In genomic region chr9:95816716-95817115, GRCh38 we compare ENCODE assay signal across 25 cellular contexts. TPM values are rescaled to one million over a fixed set of nuclear protein-coding genes. Genes with fewer than 3 reads are reported as not detected.
DNase-seq lines count a peak whose midpoint lies in the region; FAIRE-seq and TF ChIP-seq lines count a peak whose summit lies in the region.
"Had no signal": no experiment of that assay in that cellular context is flagged by ENCODE, and none has a peak within 500 bp of the region (broad histone marks: within the 10 kb centered on the region; RNA-seq: fewer than 3 reads in every experiment).

No MANE protein-coding gene starts in this region.

- intact Hi-C loops in activated CD4-positive, alpha-beta memory T cell treated with anti-CD3 and anti-CD28 coated beads for 36 hours (cut with micrococcal nuclease): no loop called here

- no peak overlapping the region for H3K4me3 Mint-ChIP-seq in activated CD4-positive, alpha-beta memory T cell treated with anti-CD3 and anti-CD28 coated beads for 36 hours
- H3K4me3 Mint-ChIP-seq: activated CD8-positive, alpha-beta T cell treated with anti-CD3 and anti-CD28 coated beads for 36 hours; stimulated activated naive CD8-positive, alpha-beta T cell treated with anti-CD3 and anti-CD28 coated beads, Interleukin-15, amount 100 ng/mL, for 72 hours; T-helper 1 cell treated with Interleukin-12 subunit alpha and Interleukin-12 subunit beta and Interleukin-4 antibody, amounts not matched to agents 30 μg/mL and 1 μg/mL, for 36 hours had no signal

- H3K4me1 Mint-ChIP-seq in activated CD4-positive, alpha-beta memory T cell treated with anti-CD3 and anti-CD28 coated beads for 36 hours (ENCODE audit: low read depth): peaks cover 1% of the 10 kb centered on the region

- no peak for FAIRE-seq in bronchial epithelial cell (lab: Jason Lieb, UNC)
- FAIRE-seq: small intestine had no signal

- no peaks in the 10 kb centered on the region for H3K27me3 Mint-ChIP-seq in activated CD4-positive, alpha-beta memory T cell treated with anti-CD3 and anti-CD28 coated beads for 36 hours

- 71 to 74% methylated on average over 5 of the region's 5 CpGs for WGBS in GM23248 (ENCODE audit: low coverage in 1 of 2, low lambda C conversion rate in 2 of 2, missing lambda C conversion rate in 2 of 2), 2 experiments

- DNase-seq in GM23248 (peak; percentile 20), RKO (ENCODE audit: low spot score) (peak; percentile 13), bronchial epithelial cell (ENCODE audit: low read depth) (peak; percentile 14), renal cortical epithelial cell (ENCODE audit: low read depth) (peak; percentile 77), GM03348 (ENCODE audit: low spot score) (no peak), inferior parietal cortex (ENCODE audit: extremely low spot score) (no peak)
- no peak for DNase-seq in activated CD4-positive, alpha-beta memory T cell treated with anti-CD3 and anti-CD28 coated beads for 36 hours
- DNase-seq: activated CD4-positive, CD25-positive, alpha-beta regulatory T cell treated with anti-CD3 and anti-CD28 coated beads, Interleukin-2, amount 50 U/mL, for 72 hours; activated CD8-positive, alpha-beta T cell treated with anti-CD3 and anti-CD28 coated beads for 36 hours; DMS79; GOT3; head of caudate nucleus; NCI-H1092 treated with DMSO at 0.1 percent for 48 hours; NCI-H187 treated with DMSO at 0.1 percent for 48 hours; NCI-H526 treated with DMSO at 0.1 percent for 48 hours; retina; RPMI8226; small intestine; stimulated activated naive CD8-positive, alpha-beta T cell treated with anti-CD3 and anti-CD28 coated beads, Interleukin-15, amount 100 ng/mL, for 72 hours had no signal

- in situ Hi-C loops in GM23248 (cut with MboI): no loop called here

- H3K36me3 ChIP-seq in GM23248 (ENCODE audit: low read depth) (no peaks in the 10 kb centered on the region), bronchial epithelial cell (ENCODE audit: control insufficient read depth, insufficient read depth, low read length) (no peaks in the 10 kb centered on the region)
- H3K36me3 ChIP-seq: ovary had no signal

- H3K27me3 ChIP-seq in GM23248 (replicated peaks; ENCODE audit: insufficient read depth) (no peaks in the 10 kb centered on the region), bronchial epithelial cell (ENCODE audit: control insufficient read depth, insufficient read depth, low read length) (no peaks in the 10 kb centered on the region)
- H3K27me3 ChIP-seq: ascending aorta; BLaER1 treated with 17β-estradiol and CSF1 and Interleukin-3, amounts not matched to agents 10 nM and 100 nM; ovary had no signal

- CTCF ChIA-PET in activated CD4-positive, alpha-beta memory T cell treated with anti-CD3 and anti-CD28 coated beads for 36 hours (lab: Charles Lee): interaction anchor here (0.6 kb wide), 1 partner anchor 89 kb away, joined by 3 read pairs; no protein-coding TSS in a partner anchor

- peaks cover 3% of the 10 kb centered on the region for H3K36me3 Mint-ChIP-seq in activated CD4-positive, alpha-beta memory T cell treated with anti-CD3 and anti-CD28 coated beads for 36 hours
- H3K36me3 Mint-ChIP-seq: activated naive CD4-positive, alpha-beta T cell treated with anti-CD3 and anti-CD28 coated beads, Interleukin-2, amount 50 U/mL, for 72 hours had no signal

- H3K4me2 ChIP-seq in GM23248 (ENCODE audit: unreplicated experiment): no peak overlapping the region
- H3K4me2 ChIP-seq: BLaER1 treated with 17β-estradiol and CSF1 and Interleukin-3, amounts not matched to agents 10 nM and 100 nM had no signal

- H3K4me3 ChIP-seq in GM23248: no peak overlapping the region
- H3K4me3 ChIP-seq in bronchial epithelial cell (ENCODE audit: low read depth, low read length): no peak overlapping the region
- H3K4me3 ChIP-seq: ascending aorta; BLaER1 treated with 17β-estradiol and CSF1 and Interleukin-3, amounts not matched to agents 10 nM and 100 nM; ovary had no signal

- H3K9ac ChIP-seq in GM23248: no peak overlapping the region
- H3K9ac ChIP-seq: BLaER1 treated with 17β-estradiol and CSF1 and Interleukin-3, amounts not matched to agents 10 nM and 100 nM had no signal

- H3K4me1 ChIP-seq in GM23248 (ENCODE audit: insufficient read depth): 0 out of 2 replicates have a peak, but pooled peaks cover 4% of the 10 kb centered on the region
- H3K4me1 ChIP-seq: ascending aorta had no signal

- H3K27ac Mint-ChIP-seq in activated CD4-positive, alpha-beta memory T cell treated with anti-CD3 and anti-CD28 coated beads for 36 hours: no peak overlapping the region
- H3K27ac Mint-ChIP-seq: activated CD8-positive, alpha-beta T cell treated with anti-CD3 and anti-CD28 coated beads for 36 hours; activated naive CD4-positive, alpha-beta T cell treated with anti-CD3 and anti-CD28 coated beads, Interleukin-2, amount 50 U/mL, for 72 hours; activated T-helper 2 cell treated with anti-CD3 and anti-CD28 coated beads, Interferon-gamma antibody, Interleukin-2, Interleukin-4, amounts not matched to agents 10 μg/mL and 5 μg/mL and 100 μg/mL, durations not matched to agents 14 hours and 24 hours and 36 hours; stimulated activated naive CD8-positive, alpha-beta T cell treated with anti-CD3 and anti-CD28 coated beads, Interleukin-15, amount 100 ng/mL, for 72 hours; T-helper 1 cell treated with Interleukin-12 subunit alpha and Interleukin-12 subunit beta and Interleukin-4 antibody, amounts not matched to agents 30 μg/mL and 1 μg/mL, for 36 hours had no signal

- no peak overlapping the region for H3K27ac ChIP-seq in GM23248
- H3K27ac ChIP-seq: ascending aorta; BLaER1 treated with 17β-estradiol and CSF1 and Interleukin-3, amounts not matched to agents 10 nM and 100 nM; ovary had no signal

- no peaks in the 10 kb centered on the region for H3K79me2 ChIP-seq in GM23248 (ENCODE audit: insufficient read depth)

- TF ChIP-seq CTCF in bronchial epithelial cell (IDR thresholded peaks at IDR 0.05; ENCODE audit: insufficient read depth, low read length, severe bottlenecking): no peak

- POLR2A ChIA-PET in activated CD4-positive, alpha-beta memory T cell treated with anti-CD3 and anti-CD28 coated beads for 36 hours (lab: Charles Lee): no interaction called here

- no peaks in the 10 kb centered on the region for H3K9me3 Mint-ChIP-seq in activated CD4-positive, alpha-beta memory T cell treated with anti-CD3 and anti-CD28 coated beads for 36 hours
- H3K9me3 Mint-ChIP-seq: activated CD8-positive, alpha-beta T cell treated with anti-CD3 and anti-CD28 coated beads for 36 hours; activated T-helper 2 cell treated with anti-CD3 and anti-CD28 coated beads, Interferon-gamma antibody, Interleukin-2, Interleukin-4, amounts not matched to agents 10 μg/mL and 5 μg/mL and 100 μg/mL, durations not matched to agents 14 hours and 24 hours and 36 hours; T-helper 1 cell treated with Interleukin-12 subunit alpha and Interleukin-12 subunit beta and Interleukin-4 antibody, amounts not matched to agents 30 μg/mL and 1 μg/mL, for 36 hours had no signal

- no peaks in the 10 kb centered on the region for H3K9me3 ChIP-seq in GM23248 (ENCODE audit: low read depth)
- H3K9me3 ChIP-seq: ascending aorta; BLaER1 treated with 17β-estradiol and CSF1 and Interleukin-3, amounts not matched to agents 10 nM and 100 nM; ovary had no signal

- H3F3A ChIP-seq in GM23248 (ENCODE audit: insufficient read depth): no peaks in the 10 kb centered on the region

- no peak overlapping the region for H2AFZ ChIP-seq in GM23248

- no peaks in the 10 kb centered on the region for H3K9me2 ChIP-seq in GM23248 (ENCODE audit: insufficient read depth)

- H4K20me1 ChIP-seq in GM23248 (ENCODE audit: insufficient read depth): no peaks in the 10 kb centered on the region
- H4K20me1 ChIP-seq: BLaER1 treated with 17β-estradiol and CSF1 and Interleukin-3, amounts not matched to agents 10 nM and 100 nM had no signal

RNA-seq across cellular contexts. Expression of gene ERCC6L2, which starts 58.8 kb away (rescaled TPM):
- total RNA-seq in GM23248 (2014; rRNA removed; shearing (Covaris generic)): 45.0 and 53.4 TPM in 2 replicates
- polyA plus RNA-seq in GM23248 (2016; fragmentation: Nextera tagmentation; extraction: Ambion mirVana): 21.5 and 23.4 TPM in 2 replicates
- total RNA-seq in bronchial epithelial cell (33.4 and 47.2 TPM in 2 replicates), renal cortical epithelial cell (55.4 and 146 TPM in 2 replicates)
- 10 to 100 TPM; 23.1 to 25.1 TPM for total RNA-seq in activated CD4-positive, alpha-beta memory T cell treated with anti-CD3 and anti-CD28 coated beads for 36 hours

Comparison
In these comparisons a context has a peak if more than half of its experiments do, and no peak if none do; other contexts are left out.
1. DNase-seq: peak in GM23248 (single experiment), RKO (single experiment), bronchial epithelial cell (single experiment) and renal cortical epithelial cell (single experiment); none in GM03348 (single experiment), inferior parietal cortex (single experiment) and activated CD4-positive, alpha-beta memory T cell treated with anti-CD3 and anti-CD28 coated beads for 36 hours (single experiment).